In the genomic region with DNA sequence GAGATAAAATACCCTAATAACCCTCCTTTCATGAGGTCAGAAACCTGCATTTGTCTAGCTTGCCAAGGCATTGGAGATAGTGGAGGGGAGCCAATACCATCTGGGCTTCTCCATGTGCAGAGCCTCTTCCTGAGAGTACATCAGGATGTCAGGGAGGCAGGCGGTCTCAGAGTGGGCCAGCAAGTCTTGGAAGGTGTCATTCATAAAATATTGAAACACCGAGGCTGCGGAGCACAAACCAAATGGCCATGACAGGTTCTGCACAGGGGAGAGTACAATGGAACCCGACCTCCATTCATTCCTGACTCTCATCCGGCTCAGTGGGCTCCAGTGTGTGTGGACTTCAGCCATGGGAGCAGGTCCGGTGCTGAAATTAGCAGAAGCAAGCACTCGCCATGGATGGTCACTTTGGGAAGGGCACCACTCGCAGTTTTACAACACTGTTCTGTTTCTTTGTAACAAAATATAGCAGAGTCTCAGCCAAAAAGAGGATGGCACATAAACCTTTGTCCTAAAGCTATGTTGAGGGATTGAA, we compare ENCODE assay signal across 19 cellular contexts.
"Had no signal": no experiment of that assay in that cellular context is flagged by ENCODE, and none has a peak within 500 bp of the region (broad histone marks: within the 10 kb centered on the region; RNA-seq: fewer than 3 reads in every experiment).

No MANE protein-coding gene starts in this region.

- H3K9me3 Mint-ChIP-seq: mesothelial cell of epicardium, nephron had no signal

- H3K4me1 ChIP-seq: lower lobe of right lung, transverse colon had no signal

- H3K36me3 Mint-ChIP-seq: memory B cell, mesothelial cell of epicardium had no signal

- H3K4me3 ChIP-seq: hepatocyte, left ventricle myocardium inferior, lower lobe of right lung, right atrium auricular region, stomach, thoracic aorta, transverse colon had no signal

- H3K4me1 Mint-ChIP-seq: memory B cell, nephron had no signal

- H3K27ac Mint-ChIP-seq: dendritic cell treated with granulocyte-macrophage colony-stimulating factor and Interleukin-4, amounts not matched to agents 40 ng/mL and 50 ng/mL, for 4 days; memory B cell; mesothelial cell of epicardium; nephron had no signal

- H3K36me3 ChIP-seq: left ventricle myocardium inferior, lower lobe of right lung, right atrium auricular region, stomach, thoracic aorta, transverse colon had no signal

- H3K27ac ChIP-seq: hepatocyte, left ventricle myocardium inferior, lower lobe of right lung, right atrium auricular region, stomach, thoracic aorta, transverse colon had no signal

- DNase-seq: erythroblast; foreskin melanocyte; head of caudate nucleus; kidney; left cardiac atrium; left ventricle myocardium inferior; lower lobe of right lung; small intestine; stimulated activated CD4-positive, alpha-beta T cell treated with anti-CD3 and anti-CD28 coated beads, Interleukin-12 subunit alpha, Interleukin-12 subunit beta, amount 100 ng/mL, for 4 hours; stimulated activated naive CD4-positive, alpha-beta T cell; stomach; transverse colon had no signal

- H3K27me3 ChIP-seq: hepatocyte, right atrium auricular region, stomach, transverse colon had no signal

- ATAC-seq: left cardiac atrium, lower lobe of right lung had no signal

- H3K9me3 ChIP-seq: left ventricle myocardium inferior, lower lobe of right lung, right atrium auricular region, stomach, thoracic aorta, transverse colon had no signal

- H3K4me3 Mint-ChIP-seq: dendritic cell treated with granulocyte-macrophage colony-stimulating factor and Interleukin-4, amounts not matched to agents 40 ng/mL and 50 ng/mL, for 4 days; memory B cell; mesothelial cell of epicardium; nephron had no signal
